ENCODE assay signal across 8 cellular contexts in the genomic region with DNA sequence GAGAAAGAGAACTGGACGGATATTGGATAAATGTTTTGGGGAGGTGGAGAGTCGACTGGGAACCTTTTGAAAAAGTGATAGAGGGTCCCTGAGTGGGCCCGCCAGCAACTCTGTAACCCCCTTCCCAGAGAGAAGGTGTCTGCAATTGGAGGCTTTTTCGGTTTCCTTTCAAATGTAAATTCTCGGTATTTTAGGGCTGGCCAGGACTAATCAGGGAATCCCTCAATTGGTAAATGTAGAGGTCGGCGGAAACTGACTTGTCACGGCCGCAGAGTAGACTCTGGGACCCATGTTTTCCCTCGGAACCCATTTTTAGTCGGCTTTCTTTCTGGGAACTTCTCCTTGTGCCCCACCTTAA. TPM values are rescaled to one million over a fixed set of nuclear protein-coding genes. Genes with fewer than 3 reads are reported as not detected.
A peak's percentile ranks its signal among the peaks of the same experiment; 100 is the strongest.
DNase-seq lines count a peak whose midpoint lies in the region; ATAC-seq and TF ChIP-seq lines count a peak whose summit lies in the region.

No MANE protein-coding gene starts in this region.

- peaks cover 4% of the 10 kb centered on the region for H3K4me1 ChIP-seq in prostate gland (replicated peaks)

- no peaks in the 10 kb centered on the region for H3K27me3 ChIP-seq in prostate gland (replicated peaks; ENCODE audit: insufficient read depth)

- no peaks in the 10 kb centered on the region for H3K36me3 ChIP-seq in prostate gland

- WGBS in prostate gland = 2% methylated on average over 11 of the region's 11 CpGs

- ATAC-seq in HG03342 (IDR thresholded peaks at IDR 0.05; ENCODE audit: unreplicated experiment) = no peak

- no peaks in the 10 kb centered on the region for H3K9me3 ChIP-seq in prostate gland

- intact Hi-C loops in prostate gland (cut with DNase I) = loop anchor here (5.0 kb wide), 1 partner anchor 75 kb away; the partner anchor contains the start of gene SLC30A5

- DNase-seq in NCI-H146 (lab: John Stamatoyannopoulos, UW) = peak; percentile 25
- no peak for DNase-seq in NCI-H146 treated with DMSO at 0.1 percent for 48 hours (lab: John Stamatoyannopoulos, UW; ENCODE audit: unreplicated experiment)
- peak; percentile 11 for DNase-seq in RPMI8226
- DNase-seq in fibroblast of mammary gland (ENCODE audit: low read depth) = peak; percentile 7
- no peak for DNase-seq in prostate gland (ENCODE audit: low spot score)
- no peak for DNase-seq in cerebellar nuclear complex (lab: John Stamatoyannopoulos, UW)
- no peak for DNase-seq in NCI-H2107 (lab: John Stamatoyannopoulos, UW)

- TF ChIP-seq CTCF in fibroblast of mammary gland (conservative IDR thresholded peaks at IDR 0.05; ENCODE audit: control insufficient read depth, insufficient read depth, low read depth, low read length) = no peak
- TF ChIP-seq CTCF in prostate gland (IDR thresholded peaks at IDR 0.05) = no peak

- H3K27ac ChIP-seq in prostate gland = peak overlapping the region in 1 of 2 donors; percentile 20

- peak overlapping the region; percentile 92 for H3K4me3 ChIP-seq in fibroblast of mammary gland (ENCODE audit: control insufficient read depth, low read depth, low read length)
- peak overlapping the region; percentile 44 to 49 for H3K4me3 ChIP-seq in prostate gland

- no peak for TF ChIP-seq POLR2A in prostate gland (IDR thresholded peaks at IDR 0.05)

RNA-seq across cellular contexts. Expression of gene CCNB1, which starts 0.5 kb away (rescaled TPM):
- 10 to 100 TPM in 1 of 2 donors, 1 to 10 TPM in 1; 9.7 to 24.3 TPM for total RNA-seq in prostate gland

RNA-seq across cellular contexts. Expression of gene CENPH, which starts 21.9 kb away (rescaled TPM):
- total RNA-seq in prostate gland = 10 to 100 TPM in 1 of 2 donors, 1 to 10 TPM in 1; 5.3 to 17.4 TPM

Comparison
In these comparisons a context has a peak if more than half of its experiments do, and no peak if none do; other contexts are left out.
1. DNase-seq: peak in NCI-H146 (single experiment), RPMI8226 (single experiment) and fibroblast of mammary gland (single experiment); none in NCI-H146 treated with DMSO at 0.1 percent for 48 hours (single experiment), prostate gland (single experiment), cerebellar nuclear complex (0 of 2) and NCI-H2107 (single experiment).